ENCODE assay signal across 7 cellular contexts in the genomic region with DNA sequence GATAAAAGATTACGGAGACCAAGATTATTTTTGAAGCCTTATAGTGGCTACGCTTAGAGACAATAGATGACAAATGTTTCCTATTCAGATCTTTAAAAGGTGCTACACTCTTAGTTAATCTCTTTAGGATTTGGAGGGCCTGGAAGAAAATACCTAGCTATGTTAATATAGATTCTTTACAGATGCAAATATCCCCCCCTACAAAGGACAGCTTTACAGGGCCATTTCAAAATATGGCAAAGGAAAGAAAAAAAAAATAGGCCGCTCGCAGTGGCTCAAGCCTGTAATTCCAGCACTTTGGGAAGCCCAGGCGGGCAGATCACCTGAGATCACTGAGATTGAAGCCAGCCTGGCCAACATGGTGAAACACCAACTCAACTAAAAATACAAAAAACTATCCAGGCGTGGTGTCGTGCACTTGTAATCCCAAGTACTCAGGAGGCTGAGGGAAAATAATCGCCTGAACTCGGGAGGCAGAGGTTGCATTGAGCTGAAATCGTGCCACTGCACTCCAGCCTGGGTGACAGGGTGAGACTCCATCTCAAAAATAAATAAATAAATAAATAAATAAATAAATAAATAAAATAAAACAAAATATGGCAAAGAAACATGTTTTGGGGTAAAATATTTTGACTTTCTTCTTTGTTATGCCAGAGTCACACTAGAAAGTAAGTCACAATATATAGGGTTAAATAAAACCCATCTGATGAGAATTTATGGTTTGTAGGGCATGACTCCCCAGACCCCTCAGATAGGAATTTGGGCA. TPM values are rescaled to one million over a fixed set of nuclear protein-coding genes. Genes with fewer than 3 reads are reported as not detected.
DNase-seq lines count a peak whose midpoint lies in the region; ATAC-seq and TF ChIP-seq lines count a peak whose summit lies in the region.
"Not testable (repeated sequence)": the region's sequence is repeated elsewhere in the genome, so short reads cannot be mapped to it uniquely, and the experiment has no call there.

No MANE protein-coding gene starts in this region.

- H3K4me1 ChIP-seq in H9 (ENCODE audit: insufficient read depth, low read length); iPS-20b (ENCODE audit: insufficient read depth, low read length): not testable (repeated sequence)
- peaks cover 11% of the 10 kb centered on the region for H3K4me1 ChIP-seq in HUES6 (ENCODE audit: control insufficient read depth, insufficient read depth, low read length)

- peaks cover 19 to 33% of the 10 kb centered on the region in 2 experiments for H3K4me1 Mint-ChIP-seq in H9
- H3K4me1 Mint-ChIP-seq in WTC11 = peaks cover 32% of the 10 kb centered on the region
- not testable (repeated sequence) for H3K4me1 Mint-ChIP-seq in osteocyte (ENCODE audit: unreplicated experiment)

- POLR2A ChIA-PET in WTC11 (lab: Charles Lee) = interaction anchor here (0.6 to 1.2 kb wide), 4 partner anchors 21 to 174 kb away, joined by 3 to 6 read pairs (median 4); a partner anchor contains a TSS

- not testable (repeated sequence) for H3K23ac ChIP-seq in H9 (ENCODE audit: insufficient read length, low read depth, low read length)

- not testable (repeated sequence) for H2BK20ac ChIP-seq in H9 (ENCODE audit: low read depth, low read length, poor library complexity, severe bottlenecking)

- H3K4me3 Mint-ChIP-seq in H9 (peak overlapping the region; percentile 10 to 48; a peak in 3 of 5 replicates), WTC11 (peak overlapping the region; percentile 52)
- H3K4me3 Mint-ChIP-seq in osteocyte (ENCODE audit: unreplicated experiment) = not testable (repeated sequence)

- not testable (repeated sequence) for H3K9me3 Mint-ChIP-seq in H9; WTC11; osteocyte (ENCODE audit: unreplicated experiment)

- H3K27ac ChIP-seq in H9 (ENCODE audit: insufficient read length, low read depth, low read length) (peak overlapping the region; percentile 91), HUES6 (ENCODE audit: low read depth, low read length) (peak overlapping the region; percentile 79), iPS-20b (ENCODE audit: low read length) (peak overlapping the region; percentile 45)

- WGBS in H9 (ENCODE audit: extremely low coverage, insufficient read length, low lambda C conversion rate) = no CpG with 5 or more reads among the region's 10 CpGs

- not testable (repeated sequence) for H4K91ac ChIP-seq in H9 (ENCODE audit: insufficient read length, low read depth, low read length)

- not testable (repeated sequence) for H3K79me2 ChIP-seq in H9 (ENCODE audit: insufficient read depth, low read length)

- intact Hi-C loops in cardiac septum (cut with DNase I) = not testable (repeated sequence)

- H3K18ac ChIP-seq in H9 (ENCODE audit: insufficient read length, low read depth, low read length) = peak overlapping the region; percentile 45

- H2BK5ac ChIP-seq in H9 (ENCODE audit: insufficient read length, low read length) = not testable (repeated sequence)

- CTCF ChIA-PET in WTC11 (lab: Charles Lee) = interaction anchor here (0.7 to 1.3 kb wide), 4 partner anchors 13 to 174 kb away, joined by 3 to 5 read pairs (median 3); a partner anchor contains a TSS

- not testable (repeated sequence) for H3K56ac ChIP-seq in H9 (ENCODE audit: insufficient read length, low read depth, low read length)

- H2AFZ ChIP-seq in H9 (ENCODE audit: low read length) = not testable (repeated sequence)

- not testable (repeated sequence) for H3K9ac ChIP-seq in H9 (ENCODE audit: extremely low read depth, insufficient read length, low read length)
- peak overlapping the region; percentile 83 for H3K9ac ChIP-seq in HUES6 (ENCODE audit: low read length)
- H3K9ac ChIP-seq in iPS-20b (ENCODE audit: low read depth, low read length) = peak overlapping the region; percentile 49

- H3K36me3 ChIP-seq in HUES6 (ENCODE audit: control insufficient read depth, insufficient read depth, low read length); iPS-20b (ENCODE audit: insufficient read depth, low read depth, low read length): not testable (repeated sequence)

- DNase-seq in ELF-1 (ENCODE audit: low read depth, low spot score) (peak; percentile 37), H9 (peak; percentile 67), cardiac septum (ENCODE audit: low spot score) (peak; percentile 2), osteocyte (ENCODE audit: extremely low spot score, unreplicated experiment) (peak; percentile 7)
- DNase-seq in WTC11 (ENCODE audit: low spot score) = not testable (repeated sequence)

- not testable (repeated sequence) for H4K20me1 ChIP-seq in H9 (ENCODE audit: control insufficient read depth, insufficient read depth, insufficient read length)

- not testable (repeated sequence) for H3K36me3 Mint-ChIP-seq in H9 (ENCODE audit: insufficient read depth in 1 of 3, low read depth in 3 of 3); WTC11; osteocyte (ENCODE audit: unreplicated experiment)

- H2AK5ac ChIP-seq in H9 (ENCODE audit: insufficient read length, low read length) = not testable (repeated sequence)

- H3K14ac ChIP-seq in H9 (ENCODE audit: insufficient read depth, low read length) = peak overlapping the region; percentile 32; the same call in 1 of the 2 replicates

- not testable (repeated sequence) for H3K4ac ChIP-seq in H9 (ENCODE audit: low read depth, low read length)

- not testable (repeated sequence) for H3K9me3 ChIP-seq in H9 (ENCODE audit: control insufficient read depth, low read depth, low read length); HUES6 (ENCODE audit: control insufficient read depth, insufficient read depth, low read depth, low read length); iPS-20b (ENCODE audit: insufficient read depth, low read depth, low read length)

- H2BK12ac ChIP-seq in H9 (ENCODE audit: insufficient read length, low read depth, low read length) = not testable (repeated sequence)

- not testable (repeated sequence) for H4K8ac ChIP-seq in H9 (replicated peaks; ENCODE audit: insufficient read length, low read depth, low read length)

- not testable (repeated sequence) for H3K23me2 ChIP-seq in H9 (ENCODE audit: insufficient read length, low read depth, low read length, poor library complexity, severe bottlenecking)

- H3K27me3 ChIP-seq in H9 (ENCODE audit: insufficient read depth, low read length); HUES6 (ENCODE audit: control insufficient read depth, insufficient read depth, low read length); iPS-20b (ENCODE audit: insufficient read depth, low read length): not testable (repeated sequence)

- H3K27ac Mint-ChIP-seq in H9 = peak overlapping the region; percentile 90 to 99 (median 98)
- peak overlapping the region; percentile 99 for H3K27ac Mint-ChIP-seq in WTC11
- H3K27ac Mint-ChIP-seq in osteocyte (ENCODE audit: unreplicated experiment) = not testable (repeated sequence)

- TF ChIP-seq CTCF in H9 (conservative IDR thresholded peaks at IDR 0.05); WTC11 (IDR thresholded peaks at IDR 0.05); osteocyte (IDR thresholded peaks at IDR 0.05): not testable (repeated sequence)

- H3K4me2 ChIP-seq in H9 (ENCODE audit: insufficient read depth, insufficient read length, low read length) = not testable (repeated sequence)

- H2BK15ac ChIP-seq in H9 (ENCODE audit: low read depth, low read length) = not testable (repeated sequence)

- not testable (repeated sequence) for H3K79me1 ChIP-seq in H9 (ENCODE audit: insufficient read depth, low read depth, low read length, poor library complexity, severe bottlenecking)

- H3T11ph ChIP-seq in H9 (ENCODE audit: low read length) = not testable (repeated sequence)

- not testable (repeated sequence) for H2BK120ac ChIP-seq in H9 (ENCODE audit: low read depth, low read length, poor library complexity, severe bottlenecking)

- not testable (repeated sequence) for H3K4me3 ChIP-seq in HUES6 (ENCODE audit: low read depth, low read length)
- peak overlapping the region; percentile 31; the same call in 1 of the 2 replicates for H3K4me3 ChIP-seq in iPS-20b (ENCODE audit: low read length)

- H3K27me3 Mint-ChIP-seq in H9 (ENCODE audit: low read depth); WTC11 (ENCODE audit: low read depth); osteocyte (ENCODE audit: unreplicated experiment): not testable (repeated sequence)

- not testable (repeated sequence) for H4K5ac ChIP-seq in H9 (ENCODE audit: insufficient read length, low read depth, low read length)

- peak; percentile 78 for ATAC-seq in WTC11

TF ChIP-seq in WTC11, 78 proteins besides CTCF, POLR2A, EP300 and RAD21:
- TF ChIP-seq HMGA2 (CRISPR knock-in tag; IDR thresholded peaks at IDR 0.05) = peak; percentile 42; the same call in 1 of the 2 replicates

RNA-seq across cellular contexts. Expression of a gene that starts 5.5 kb away (rescaled TPM):
- total RNA-seq in H9 (2021) (42.9 and 44.0 TPM in 2 replicates), WTC11 (2021) (31.0 to 35.6 TPM (median 31.1 TPM) in 3 replicates), cardiac septum (24.2 TPM), osteocyte (18.6 and 19.8 TPM in 2 replicates)
